2 cellular contexts compared by ENCODE assay signal in the genomic region with DNA sequence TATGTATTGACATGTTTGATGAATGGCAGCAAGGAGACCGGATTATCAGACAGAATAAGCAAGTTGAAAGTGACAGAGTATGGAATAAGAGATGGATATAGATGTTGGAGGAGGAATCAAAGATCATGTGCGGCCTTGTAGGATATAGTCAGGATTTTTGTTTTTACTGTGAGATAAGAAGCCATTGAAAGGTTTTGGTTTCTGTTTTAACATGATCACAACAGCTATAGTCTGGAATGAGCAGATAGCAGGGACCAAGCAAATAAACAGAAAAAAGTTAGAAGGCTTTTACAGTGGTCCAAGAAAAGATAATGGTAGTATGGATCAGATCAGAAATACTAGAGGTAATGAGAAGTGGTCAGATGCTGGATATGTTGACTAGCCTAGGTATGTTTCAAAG.
TF ChIP-seq lines count a peak whose summit lies in the region.

No MANE protein-coding gene starts in this region.

TF ChIP-seq in IMR-90, 13 proteins besides CTCF, POLR2A, EP300 and RAD21:
- TF ChIP-seq MXI1 (IDR thresholded peaks at IDR 0.05; ENCODE audit: borderline replicate concordance, low read depth, low read length) (no peak), MAZ (IDR thresholded peaks at IDR 0.05; ENCODE audit: borderline replicate concordance, low read depth, low read length) (no peak), CHD1 (IDR thresholded peaks at IDR 0.05; ENCODE audit: low read depth, low read length) (no peak), RFX5 (IDR thresholded peaks at IDR 0.05; ENCODE audit: low read depth, low read length) (no peak), CEBPB (IDR thresholded peaks at IDR 0.05; ENCODE audit: low read depth, low read length) (no peak)
- TF ChIP-seq, protein P1, sequence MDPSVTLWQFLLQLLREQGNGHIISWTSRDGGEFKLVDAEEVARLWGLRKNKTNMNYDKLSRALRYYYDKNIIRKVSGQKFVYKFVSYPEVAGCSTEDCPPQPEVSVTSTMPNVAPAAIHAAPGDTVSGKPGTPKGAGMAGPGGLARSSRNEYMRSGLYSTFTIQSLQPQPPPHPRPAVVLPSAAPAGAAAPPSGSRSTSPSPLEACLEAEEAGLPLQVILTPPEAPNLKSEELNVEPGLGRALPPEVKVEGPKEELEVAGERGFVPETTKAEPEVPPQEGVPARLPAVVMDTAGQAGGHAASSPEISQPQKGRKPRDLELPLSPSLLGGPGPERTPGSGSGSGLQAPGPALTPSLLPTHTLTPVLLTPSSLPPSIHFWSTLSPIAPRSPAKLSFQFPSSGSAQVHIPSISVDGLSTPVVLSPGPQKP (IDR thresholded peaks at IDR 0.05; ENCODE audit: borderline replicate concordance, low read depth, low read length) = no peak

TF ChIP-seq in neural cell, 6 proteins besides CTCF, POLR2A, EP300 and RAD21:
- TF ChIP-seq MXI1 (conservative IDR thresholded peaks at IDR 0.05; ENCODE audit: poor library complexity, severe bottlenecking) (no peak), SMC3 (conservative IDR thresholded peaks at IDR 0.05; ENCODE audit: poor library complexity) (no peak), POLR2AphosphoS5 (IDR thresholded peaks at IDR 0.05) (no peak), EZH2 (IDR thresholded peaks at IDR 0.05; ENCODE audit: borderline replicate concordance, insufficient read depth, low read length, poor library complexity, severe bottlenecking) (no peak), TAF1 (IDR thresholded peaks at IDR 0.05; ENCODE audit: low read depth) (no peak)
- TF ChIP-seq, protein P2, sequence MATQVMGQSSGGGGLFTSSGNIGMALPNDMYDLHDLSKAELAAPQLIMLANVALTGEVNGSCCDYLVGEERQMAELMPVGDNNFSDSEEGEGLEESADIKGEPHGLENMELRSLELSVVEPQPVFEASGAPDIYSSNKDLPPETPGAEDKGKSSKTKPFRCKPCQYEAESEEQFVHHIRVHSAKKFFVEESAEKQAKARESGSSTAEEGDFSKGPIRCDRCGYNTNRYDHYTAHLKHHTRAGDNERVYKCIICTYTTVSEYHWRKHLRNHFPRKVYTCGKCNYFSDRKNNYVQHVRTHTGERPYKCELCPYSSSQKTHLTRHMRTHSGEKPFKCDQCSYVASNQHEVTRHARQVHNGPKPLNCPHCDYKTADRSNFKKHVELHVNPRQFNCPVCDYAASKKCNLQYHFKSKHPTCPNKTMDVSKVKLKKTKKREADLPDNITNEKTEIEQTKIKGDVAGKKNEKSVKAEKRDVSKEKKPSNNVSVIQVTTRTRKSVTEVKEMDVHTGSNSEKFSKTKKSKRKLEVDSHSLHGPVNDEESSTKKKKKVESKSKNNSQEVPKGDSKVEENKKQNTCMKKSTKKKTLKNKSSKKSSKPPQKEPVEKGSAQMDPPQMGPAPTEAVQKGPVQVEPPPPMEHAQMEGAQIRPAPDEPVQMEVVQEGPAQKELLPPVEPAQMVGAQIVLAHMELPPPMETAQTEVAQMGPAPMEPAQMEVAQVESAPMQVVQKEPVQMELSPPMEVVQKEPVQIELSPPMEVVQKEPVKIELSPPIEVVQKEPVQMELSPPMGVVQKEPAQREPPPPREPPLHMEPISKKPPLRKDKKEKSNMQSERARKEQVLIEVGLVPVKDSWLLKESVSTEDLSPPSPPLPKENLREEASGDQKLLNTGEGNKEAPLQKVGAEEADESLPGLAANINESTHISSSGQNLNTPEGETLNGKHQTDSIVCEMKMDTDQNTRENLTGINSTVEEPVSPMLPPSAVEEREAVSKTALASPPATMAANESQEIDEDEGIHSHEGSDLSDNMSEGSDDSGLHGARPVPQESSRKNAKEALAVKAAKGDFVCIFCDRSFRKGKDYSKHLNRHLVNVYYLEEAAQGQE (IDR thresholded peaks at IDR 0.05; ENCODE audit: borderline replicate concordance) = no peak
